Comparison of ENCODE assay signal across 12 cellular contexts in genomic region chr7:144827581-144828139, GRCh38. TPM values are rescaled to one million over a fixed set of nuclear protein-coding genes. Genes with fewer than 3 reads are reported as not detected.
DNase-seq lines count a peak whose midpoint lies in the region; ATAC-seq, FAIRE-seq and TF ChIP-seq lines count a peak whose summit lies in the region.
"Had no signal": no experiment of that assay in that cellular context is flagged by ENCODE, and none has a peak within 500 bp of the region (broad histone marks: within the 10 kb centered on the region; RNA-seq: fewer than 3 reads in every experiment).

No MANE protein-coding gene starts in this region.

- no peak overlapping the region for H3K4me3 Mint-ChIP-seq in naive thymus-derived CD8-positive, alpha-beta T cell
- no peak overlapping the region for H3K4me3 Mint-ChIP-seq in Calu3 (ENCODE audit: low read depth, unreplicated experiment)
- H3K4me3 Mint-ChIP-seq: immature natural killer cell had no signal

- H3K9me3 Mint-ChIP-seq in naive thymus-derived CD8-positive, alpha-beta T cell, result peaks cover 0 to 9% (median 0%) of the 10 kb centered on the region in 9 donors
- H3K9me3 Mint-ChIP-seq in Calu3 (ENCODE audit: low read depth, unreplicated experiment), result peaks cover 4% of the 10 kb centered on the region
- H3K9me3 Mint-ChIP-seq: immature natural killer cell had no signal

- peaks cover 19 to 60% (median 57%) of the 10 kb centered on the region in 4 donors for H3K4me1 Mint-ChIP-seq in naive thymus-derived CD8-positive, alpha-beta T cell
- peaks cover 37% of the 10 kb centered on the region for H3K4me1 Mint-ChIP-seq in Calu3 (ENCODE audit: low read depth, unreplicated experiment)

- POLR2A ChIA-PET in endothelial cell of umbilical vein (lab: Charles Lee), result interaction anchor here (0.7 kb wide), 1 partner anchor 34 kb away, joined by 3 read pairs; no protein-coding TSS in a partner anchor
- POLR2A ChIA-PET in naive thymus-derived CD8-positive, alpha-beta T cell (lab: Charles Lee), result interaction anchor here (0.7 to 1.2 kb wide), 3 partner anchors 8 to 89 kb away, joined by 3 to 12 read pairs (median 4); partner anchors contain the start of gene TPK1

- peak; percentile 96 for DNase-seq in ACHN
- DNase-seq in endothelial cell of umbilical vein (ENCODE audit: low read depth, low spot score), result peak; percentile 86
- DNase-seq in naive thymus-derived CD8-positive, alpha-beta T cell, result no peak
- DNase-seq in Calu3, result no peak
- DNase-seq: activated CD8-positive, alpha-beta memory T cell treated with anti-CD3 and anti-CD28 coated beads, Interleukin-2, amount 50 U/mL, for 4 hours; erythroblast; immature natural killer cell had no signal

- no peaks in the 10 kb centered on the region for H3K27me3 ChIP-seq in endothelial cell of umbilical vein (ENCODE audit: control insufficient read depth in 2 of 2, insufficient read depth in 2 of 2, low read length in 2 of 2)

- H3K27ac Mint-ChIP-seq in naive thymus-derived CD8-positive, alpha-beta T cell, result peak overlapping the region in 6 of 10 donors; percentile 53 to 99 (median 72)
- no peak overlapping the region for H3K27ac Mint-ChIP-seq in Calu3 (ENCODE audit: unreplicated experiment)
- H3K27ac Mint-ChIP-seq: immature natural killer cell had no signal

- H3K4me1 ChIP-seq in endothelial cell of umbilical vein (ENCODE audit: control insufficient read depth, extremely low read depth, insufficient read depth, low read length), result peaks cover 21% of the 10 kb centered on the region

- peak overlapping the region; percentile 15 for H3K27ac ChIP-seq in endothelial cell of umbilical vein (ENCODE audit: insufficient read depth, low read depth, low read length)
- H3K27ac ChIP-seq: C4-2B had no signal

- CTCF ChIA-PET in endothelial cell of umbilical vein (lab: Charles Lee), result interaction anchor here (0.8 to 2.3 kb wide), 5 partner anchors 8 to 89 kb away, joined by 3 to 10 read pairs (median 5); partner anchors contain the start of gene TPK1
- CTCF ChIA-PET in Calu3 (lab: Charles Lee), result no interaction called here

- FAIRE-seq in endothelial cell of umbilical vein (lab: Jason Lieb, UNC), result peak; percentile 59

- no peak overlapping the region for H3K4me3 ChIP-seq in endothelial cell of umbilical vein (replicated peaks in 1 of 3; ENCODE audit: insufficient read depth in 1 of 3, low read depth in 1 of 3, low read length in 3 of 3)

- TF ChIP-seq RAD21 in Ishikawa (IDR thresholded peaks at IDR 0.05; ENCODE audit: low read depth), result no peak

- in situ Hi-C loops in ACHN (cut with HindIII; ENCODE audit: low pct_ligation_motif_present, low pct_unique_long_range_greater_than_20kb, low sequenced_read_pairs), result no loop called here

- H3K9me3 ChIP-seq in endothelial cell of umbilical vein (replicated peaks; ENCODE audit: control insufficient read depth, insufficient read depth, low read length), result no peaks in the 10 kb centered on the region

- H3K79me2 ChIP-seq in endothelial cell of umbilical vein (ENCODE audit: control insufficient read depth, insufficient read depth, low read length), result no peaks in the 10 kb centered on the region

- no peaks in the 10 kb centered on the region for H3K27me3 Mint-ChIP-seq in naive thymus-derived CD8-positive, alpha-beta T cell
- H3K27me3 Mint-ChIP-seq in Calu3 (ENCODE audit: unreplicated experiment), result no peaks in the 10 kb centered on the region

- TF ChIP-seq POLR2A in endothelial cell of umbilical vein (IDR thresholded peaks at IDR 0.05; ENCODE audit: low read depth, low read length), result no peak

- H3K36me3 Mint-ChIP-seq in naive thymus-derived CD8-positive, alpha-beta T cell, result peaks cover 3 to 6% (median 5%) of the 10 kb centered on the region in 3 donors
- H3K36me3 Mint-ChIP-seq in Calu3 (ENCODE audit: insufficient read depth, unreplicated experiment), result no peaks in the 10 kb centered on the region

- H3K9me1 ChIP-seq in endothelial cell of umbilical vein (replicated peaks; ENCODE audit: control insufficient read depth, extremely low read depth, insufficient read depth, low read length), result no peaks in the 10 kb centered on the region

- no TSS peak for BruUV-seq in endothelial cell of umbilical vein (replicated peaks; lab: Mats Ljungman, UMichigan)
- no TSS peak for BruUV-seq in Calu3 (replicated peaks; lab: Mats Ljungman, UMichigan)

- no peaks in the 10 kb centered on the region for H4K20me1 ChIP-seq in endothelial cell of umbilical vein (replicated peaks; ENCODE audit: control insufficient read depth, extremely low read depth, insufficient read depth, low read length)

- H3K4me2 ChIP-seq in endothelial cell of umbilical vein (ENCODE audit: insufficient read depth, low read length), result peak overlapping the region; percentile 31

- ATAC-seq in naive thymus-derived CD8-positive, alpha-beta T cell, result no peak
- ATAC-seq in GM19463 (IDR thresholded peaks at IDR 0.05; ENCODE audit: unreplicated experiment) (no peak), HG03439 (IDR thresholded peaks at IDR 0.05; ENCODE audit: unreplicated experiment) (no peak), HG03159 (IDR thresholded peaks at IDR 0.05; ENCODE audit: unreplicated experiment) (no peak)

- peak overlapping the region; percentile 71 for H2AFZ ChIP-seq in endothelial cell of umbilical vein (ENCODE audit: low read depth, low read length)

- intact Hi-C loops in endothelial cell of umbilical vein (cut with micrococcal nuclease), result loop anchor here (1.0 kb wide), 1 partner anchor 8 kb away; no protein-coding TSS in a partner anchor
- intact Hi-C loops in Calu3 (cut with micrococcal nuclease; ENCODE audit: unreplicated experiment), result no loop called here

- no peak for TF ChIP-seq CTCF in endothelial cell of umbilical vein (IDR thresholded peaks at IDR 0.05; ENCODE audit: extremely low read depth in 1 of 2, insufficient read depth in 1 of 2, low read depth in 1 of 2, low read length in 2 of 2)
- no peak for TF ChIP-seq CTCF in Calu3 (IDR thresholded peaks at IDR 0.05; ENCODE audit: unreplicated experiment)

- H3K36me3 ChIP-seq in endothelial cell of umbilical vein (ENCODE audit: control insufficient read depth in 2 of 2, extremely low read depth in 1 of 2, insufficient read depth in 2 of 2, low read length in 2 of 2), result no peaks in the 10 kb centered on the region

- H3K9ac ChIP-seq in endothelial cell of umbilical vein (replicated peaks; ENCODE audit: extremely low read depth, insufficient read depth, low read length), result peak overlapping the region; percentile 41

- dilution Hi-C loops in endothelial cell of umbilical vein (cut with MboI; ENCODE audit: extremely low pct_ligation_motif_present, low sequenced_read_pairs), result no loop called here

- no peak; the same call in 1 of the 2 replicates for TF ChIP-seq EP300 in Ishikawa (IDR thresholded peaks at IDR 0.05; ENCODE audit: borderline replicate concordance)

TF ChIP-seq in endothelial cell of umbilical vein, 7 proteins besides CTCF, POLR2A, EP300 and RAD21:
- TF ChIP-seq JUN (IDR thresholded peaks at IDR 0.05; ENCODE audit: borderline replicate concordance, insufficient read depth, insufficient read length, low read depth) (no peak), POLR2AphosphoS5 (IDR thresholded peaks at IDR 0.05; ENCODE audit: insufficient read depth, low read depth, low read length) (peak; percentile 23)

RNA-seq across cellular contexts. Expression of gene TPK1, which starts 8.2 kb away (rescaled TPM):
- 8.3 and 9.3 TPM in 2 replicates for total RNA-seq in endothelial cell of umbilical vein
- polyA plus RNA-seq in endothelial cell of umbilical vein, result 6.9 and 7.5 TPM in 2 replicates
- polyA plus RNA-seq in endothelial cell of umbilical vein (2011; cell fraction: cytosol; rRNA removed), result 6.1 and 6.6 TPM in 2 replicates
- 4.7 and 8.0 TPM in 2 replicates for polyA plus RNA-seq in endothelial cell of umbilical vein (2011; cell fraction: nucleus; rRNA removed)
- polyA plus RNA-seq in endothelial cell of umbilical vein (2012), result 7.4 and 10.3 TPM in 2 replicates
- polyA minus RNA-seq in endothelial cell of umbilical vein, result 20.2 and 25.8 TPM in 2 replicates
- 1.3 TPM for polyA minus RNA-seq in endothelial cell of umbilical vein (2011; cell fraction: cytosol; rRNA and poly(A)+ RNA removed)
- polyA minus RNA-seq in endothelial cell of umbilical vein (2011; cell fraction: nucleus; rRNA and poly(A)+ RNA removed), result 24.5 and 26.4 TPM in 2 replicates
- total RNA-seq in naive thymus-derived CD8-positive, alpha-beta T cell, result 10 to 100 TPM; 32.2 to 32.6 TPM
- 10 to 100 TPM; 26.1 to 26.6 (median 26.2) TPM for polyA plus RNA-seq in naive thymus-derived CD8-positive, alpha-beta T cell
- 11.2 and 13.2 TPM in 2 replicates for total RNA-seq in Calu3 (2022)

Comparison
In these comparisons a context has a peak if more than half of its experiments do, and no peak if none do; other contexts are left out.
1. DNase-seq: peak in ACHN (single experiment) and endothelial cell of umbilical vein (single experiment); none in naive thymus-derived CD8-positive, alpha-beta T cell (0 of 10) and Calu3 (single experiment).